8 cellular contexts compared by ENCODE assay signal in the genomic region with DNA sequence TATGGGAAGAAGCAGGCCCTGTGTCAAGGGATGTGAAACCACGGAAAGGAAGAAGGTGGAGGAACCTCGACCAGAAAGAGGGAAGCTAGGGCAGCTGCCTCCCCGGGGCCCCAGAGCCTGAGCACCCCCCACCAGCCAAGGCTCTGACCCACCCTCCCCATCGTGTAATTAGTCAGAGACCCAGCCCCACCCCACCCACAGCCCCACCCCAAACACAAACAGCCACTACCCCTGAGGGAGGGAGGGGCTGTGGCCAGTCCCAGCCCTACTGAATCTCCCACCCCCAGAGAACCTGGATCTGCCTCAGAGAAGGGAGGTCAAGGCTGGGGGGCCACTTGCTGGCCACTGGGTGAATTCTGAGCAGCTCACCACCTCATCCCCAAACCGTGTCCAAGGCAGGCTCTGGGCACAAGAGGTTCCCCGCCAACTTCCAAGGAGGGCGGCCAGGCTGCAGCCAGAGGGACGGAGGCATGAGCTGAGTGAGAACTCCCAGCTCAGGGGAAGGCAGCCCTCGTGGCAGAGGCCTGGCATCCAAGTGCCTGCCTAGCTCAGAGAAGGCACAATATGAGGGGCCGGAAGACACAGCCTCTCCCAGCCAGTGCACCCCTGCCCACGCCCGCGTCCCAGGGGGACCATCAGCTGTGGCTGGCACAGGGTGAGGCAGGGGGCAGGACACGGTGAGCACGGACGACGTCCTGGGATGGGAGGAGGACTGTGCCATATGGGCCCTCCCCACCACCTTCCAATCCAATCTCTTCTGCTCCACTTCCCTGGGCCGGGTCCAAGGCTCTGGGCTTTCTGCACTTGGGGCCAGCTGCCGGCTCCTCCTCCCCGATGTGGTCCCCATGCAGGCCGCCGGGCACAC. TPM values are rescaled to one million over a fixed set of nuclear protein-coding genes. Genes with fewer than 3 reads are reported as not detected.
DNase-seq lines count a peak whose midpoint lies in the region; ATAC-seq and TF ChIP-seq lines count a peak whose summit lies in the region.

No MANE protein-coding gene starts in this region.

- H3K9me3 Mint-ChIP-seq in progenitor cell of endocrine pancreas (ENCODE audit: low read depth): no peaks in the 10 kb centered on the region

- peak overlapping the region; percentile 52 for H3K27ac Mint-ChIP-seq in progenitor cell of endocrine pancreas

- WGBS in esophagus squamous epithelium, 2 donors: 17 to 22% methylated on average over 2 to 11 of the region's 22 CpGs

- H3K79me2 ChIP-seq in PC-9 (ENCODE audit: low read depth): peaks cover 71% of the 10 kb centered on the region

- peaks cover 17% of the 10 kb centered on the region for H3K4me1 Mint-ChIP-seq in progenitor cell of endocrine pancreas (ENCODE audit: low read depth)

- TF ChIP-seq CTCF in PC-9 (conservative IDR thresholded peaks at IDR 0.05) (no peak), esophagus squamous epithelium (IDR thresholded peaks at IDR 0.05) (no peak), progenitor cell of endocrine pancreas (IDR thresholded peaks at IDR 0.05; ENCODE audit: unreplicated experiment) (no peak)

- H3F3A ChIP-seq in PC-9 (ENCODE audit: insufficient read depth, low read depth): peaks cover 44% of the 10 kb centered on the region

- H3K4me3 ChIP-seq in PC-9 (peak overlapping the region; percentile 88), esophagus squamous epithelium (peak overlapping the region; percentile 61 to 96 (median 92))

- H2AFZ ChIP-seq in PC-9: no peak overlapping the region

- H3K9me2 ChIP-seq in PC-9 (ENCODE audit: insufficient read depth): no peaks in the 10 kb centered on the region

- CTCF ChIA-PET in PC-9 (lab: Charles Lee): interaction anchor here (0.9 to 1.7 kb wide), 3 partner anchors 10 to 221 kb away, joined by 3 to 6 read pairs (median 5); partner anchors contain the start of gene SCO2

- DNase-seq in EL: peak; percentile 42
- DNase-seq in PC-9: peak; percentile 66 to 75
- DNase-seq in esophagus squamous epithelium (lab: John Stamatoyannopoulos, UW): no peak
- no peak for DNase-seq in progenitor cell of endocrine pancreas (ENCODE audit: low spot score, unreplicated experiment)
- DNase-seq in DMS79 (lab: John Stamatoyannopoulos, UW): no peak
- DNase-seq in epidermal melanocyte (ENCODE audit: insufficient read length, low spot score): no peak
- DNase-seq in NCI-H345 (lab: John Stamatoyannopoulos, UW): no peak

- peak overlapping the region; percentile 65 for H3K4me3 Mint-ChIP-seq in progenitor cell of endocrine pancreas (ENCODE audit: low read depth)

- peaks cover 48% of the 10 kb centered on the region for H4K20me1 ChIP-seq in PC-9 (ENCODE audit: insufficient read depth)

- no peaks in the 10 kb centered on the region for H3K27me3 ChIP-seq in PC-9 (ENCODE audit: insufficient read depth, low read depth)
- H3K27me3 ChIP-seq in esophagus squamous epithelium: no peaks in the 10 kb centered on the region

- POLR2A ChIA-PET in PC-9 (lab: Charles Lee; ENCODE audit: unreplicated experiment): interaction anchor here (0.6 to 1.8 kb wide), 3 partner anchors 11 to 450 kb away, joined by 3 to 12 read pairs (median 5); partner anchors contain the start of gene MAPK11

- ATAC-seq in HG03439 (IDR thresholded peaks at IDR 0.05; ENCODE audit: unreplicated experiment): no peak

- H3K36me3 ChIP-seq in PC-9 (ENCODE audit: low read depth) (peaks cover 10% of the 10 kb centered on the region; the same call in 1 of the 2 replicates), esophagus squamous epithelium (no peaks in the 10 kb centered on the region)

- H3K36me3 Mint-ChIP-seq in progenitor cell of endocrine pancreas (ENCODE audit: insufficient read depth): no peaks in the 10 kb centered on the region

- H3K27ac ChIP-seq in PC-9 (peak overlapping the region; percentile 92), esophagus squamous epithelium (peak overlapping the region; percentile 94 to 97 (median 96))

- peak overlapping the region; percentile 98 for H3K4me2 ChIP-seq in PC-9

- TF ChIP-seq POLR2A in esophagus squamous epithelium (IDR thresholded peaks at IDR 0.05): no peak

- no TSS peak for BruUV-seq in PC-9 (replicated peaks; lab: Mats Ljungman, UMichigan)

- H3K4me1 ChIP-seq in PC-9 (replicated peaks; ENCODE audit: insufficient read depth) (peaks cover 57% of the 10 kb centered on the region), esophagus squamous epithelium (peaks cover 66 to 92% (median 72%) of the 10 kb centered on the region in 3 donors)

- H3K9me3 ChIP-seq in PC-9 (ENCODE audit: insufficient read depth, low read depth): no peaks in the 10 kb centered on the region
- no peaks in the 10 kb centered on the region for H3K9me3 ChIP-seq in esophagus squamous epithelium

- intact Hi-C loops in PC-9 (cut with micrococcal nuclease; ENCODE audit: unreplicated experiment): loop anchor here (1.0 to 5.0 kb wide), 4 partner anchors 11 to 38 kb away; partner anchors contain the start of gene MAPK11
- intact Hi-C loops in esophagus squamous epithelium (cut with DNase I): no loop called here

- H3K27me3 Mint-ChIP-seq in progenitor cell of endocrine pancreas: no peaks in the 10 kb centered on the region

RNA-seq across cellular contexts. Expression of gene PLXNB2, which starts 2.7 kb away (rescaled TPM):
- total RNA-seq in PC-9 (2021) (250 and 260 TPM in 2 replicates), esophagus squamous epithelium (100 to 1,000 TPM in 3 of 4 donors, 10 to 100 TPM in 1; 80.9 to 231 (median 129) TPM), progenitor cell of endocrine pancreas (178 and 182 TPM in 2 replicates)

RNA-seq across cellular contexts. Expression of gene DENND6B, which starts 22.1 kb away (rescaled TPM):
- total RNA-seq in PC-9 (2021) (12.1 and 14.3 TPM in 2 replicates), esophagus squamous epithelium (1 to 10 TPM in 3 of 4 donors, under 1 TPM in 1; 0.88 to 3.6 (median 2.9) TPM), progenitor cell of endocrine pancreas (35.1 and 36.4 TPM in 2 replicates)

RNA-seq across cellular contexts. Expression of gene MAPK11, which starts 34.6 kb away (rescaled TPM):
- total RNA-seq in PC-9 (2021) (5.5 and 10.0 TPM in 2 replicates), esophagus squamous epithelium (1 to 10 TPM; 2.4 to 5.7 (median 3.5) TPM), progenitor cell of endocrine pancreas (2.3 and 2.7 TPM in 2 replicates)

RNA-seq across cellular contexts. Expression of gene PPP6R2, which starts 38.4 kb away (rescaled TPM):
- total RNA-seq in PC-9 (2021): 49.2 and 51.2 TPM in 2 replicates
- 10 to 100 TPM; 35.6 to 50.8 (median 45.6) TPM for total RNA-seq in esophagus squamous epithelium
- total RNA-seq in progenitor cell of endocrine pancreas: 85.7 and 87.9 TPM in 2 replicates

RNA-seq across cellular contexts. Expression of gene MAPK12, which starts 43.3 kb away (rescaled TPM):
- total RNA-seq in PC-9 (2021) (48.5 and 61.1 TPM in 2 replicates), esophagus squamous epithelium (1 to 10 TPM in 3 of 4 donors, under 1 TPM in 1; 0.19 to 6.9 (median 2.3) TPM), progenitor cell of endocrine pancreas (53.7 and 54.6 TPM in 2 replicates)

Comparison
In these comparisons a context has a peak if more than half of its experiments do, and no peak if none do; other contexts are left out.
1. DNase-seq: peak in EL (single experiment) and PC-9 (2 of 2); none in esophagus squamous epithelium (single experiment), progenitor cell of endocrine pancreas (single experiment), DMS79 (single experiment), epidermal melanocyte (single experiment) and NCI-H345 (single experiment).